ENCODE assay signal across 14 cellular contexts in the genomic region with DNA sequence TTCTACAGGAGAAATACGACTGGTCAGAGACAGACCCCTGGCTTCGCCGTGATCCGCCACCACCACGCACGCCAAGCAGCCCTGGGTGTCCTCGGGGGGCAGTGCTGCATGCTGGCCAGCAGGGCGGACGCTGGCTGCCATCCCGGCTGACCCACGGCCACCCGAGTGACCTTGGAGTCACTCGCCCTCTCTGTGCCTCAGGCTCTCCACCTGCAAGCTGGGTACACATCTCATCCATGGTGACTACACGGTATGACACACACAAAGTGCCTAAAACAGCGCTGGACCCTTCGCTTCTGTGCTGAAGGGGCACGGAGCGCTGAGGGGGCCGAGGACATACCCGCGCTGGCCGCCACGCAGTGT.
"Had no signal": no experiment of that assay in that cellular context is flagged by ENCODE, and none has a peak within 500 bp of the region (broad histone marks: within the 10 kb centered on the region; RNA-seq: fewer than 3 reads in every experiment).

No MANE protein-coding gene starts in this region.

- H3K4me1 Mint-ChIP-seq: activated naive CD8-positive, alpha-beta T cell treated with anti-CD3 and anti-CD28 coated beads, Interleukin-2, amount 50 U/mL, for 24 hours; naive B cell; stimulated activated effector memory CD8-positive, alpha-beta T cell treated with anti-CD3 and anti-CD28 coated beads, Interleukin-12 subunit alpha, Interleukin-12 subunit beta, amount 100 ng/mL, for 72 hours had no signal

- H3K4me3 Mint-ChIP-seq: activated naive CD8-positive, alpha-beta T cell treated with anti-CD3 and anti-CD28 coated beads, Interleukin-2, amount 50 U/mL, for 24 hours; activated T-helper 17 cell treated with anti-CD3 and anti-CD28 coated beads, Interleukin-2, amount 50 U/mL, for 72 hours; naive B cell; stimulated activated effector memory CD8-positive, alpha-beta T cell treated with anti-CD3 and anti-CD28 coated beads, Interleukin-12 subunit alpha, Interleukin-12 subunit beta, amount 100 ng/mL, for 72 hours had no signal

- H3K4me1 ChIP-seq: ascending aorta, breast epithelium, transverse colon had no signal

- H3K4me3 ChIP-seq: ascending aorta, breast epithelium, lung, SK-N-MC, transverse colon had no signal

- ATAC-seq: activated naive CD8-positive, alpha-beta T cell treated with anti-CD3 and anti-CD28 coated beads, Interleukin-2, amount 50 U/mL, for 24 hours; activated T-helper 17 cell treated with anti-CD3 and anti-CD28 coated beads, Interleukin-2, amount 50 U/mL, for 72 hours; esophagus mucosa; stimulated activated effector memory CD8-positive, alpha-beta T cell treated with anti-CD3 and anti-CD28 coated beads, Interleukin-12 subunit alpha, Interleukin-12 subunit beta, amount 100 ng/mL, for 72 hours had no signal

- H3K9me3 ChIP-seq: ascending aorta, transverse colon had no signal

- H3K9me3 Mint-ChIP-seq: activated naive CD8-positive, alpha-beta T cell treated with anti-CD3 and anti-CD28 coated beads, Interleukin-2, amount 50 U/mL, for 24 hours; stimulated activated effector memory CD8-positive, alpha-beta T cell treated with anti-CD3 and anti-CD28 coated beads, Interleukin-12 subunit alpha, Interleukin-12 subunit beta, amount 100 ng/mL, for 72 hours had no signal

- H3K27me3 ChIP-seq: ascending aorta, breast epithelium, transverse colon had no signal

- DNase-seq: activated CD4-positive, CD25-positive, alpha-beta regulatory T cell treated with anti-CD3 and anti-CD28 coated beads, Interleukin-2, amount 50 U/mL, for 72 hours; activated naive CD4-positive, alpha-beta T cell treated with Interleukin-2 at 50 U/mL for 16 hours; activated naive CD8-positive, alpha-beta T cell treated with anti-CD3 and anti-CD28 coated beads, Interleukin-2, amount 50 U/mL, for 24 hours; dermis blood vessel endothelial cell; naive B cell; retina; transverse colon had no signal

- H3K27ac Mint-ChIP-seq: activated naive CD8-positive, alpha-beta T cell treated with anti-CD3 and anti-CD28 coated beads, Interleukin-2, amount 50 U/mL, for 24 hours; activated T-helper 17 cell treated with anti-CD3 and anti-CD28 coated beads, Interleukin-2, amount 50 U/mL, for 72 hours; stimulated activated effector memory CD8-positive, alpha-beta T cell treated with anti-CD3 and anti-CD28 coated beads, Interleukin-12 subunit alpha, Interleukin-12 subunit beta, amount 100 ng/mL, for 72 hours had no signal

- H3K36me3 ChIP-seq: ascending aorta, breast epithelium, transverse colon had no signal

- H3K27ac ChIP-seq: ascending aorta, breast epithelium, SK-N-MC, transverse colon had no signal

- H3K36me3 Mint-ChIP-seq: stimulated activated effector memory CD8-positive, alpha-beta T cell treated with anti-CD3 and anti-CD28 coated beads, Interleukin-12 subunit alpha, Interleukin-12 subunit beta, amount 100 ng/mL, for 72 hours had no signal
